ENCODE assay signal across 8 cellular contexts in the genomic region with DNA sequence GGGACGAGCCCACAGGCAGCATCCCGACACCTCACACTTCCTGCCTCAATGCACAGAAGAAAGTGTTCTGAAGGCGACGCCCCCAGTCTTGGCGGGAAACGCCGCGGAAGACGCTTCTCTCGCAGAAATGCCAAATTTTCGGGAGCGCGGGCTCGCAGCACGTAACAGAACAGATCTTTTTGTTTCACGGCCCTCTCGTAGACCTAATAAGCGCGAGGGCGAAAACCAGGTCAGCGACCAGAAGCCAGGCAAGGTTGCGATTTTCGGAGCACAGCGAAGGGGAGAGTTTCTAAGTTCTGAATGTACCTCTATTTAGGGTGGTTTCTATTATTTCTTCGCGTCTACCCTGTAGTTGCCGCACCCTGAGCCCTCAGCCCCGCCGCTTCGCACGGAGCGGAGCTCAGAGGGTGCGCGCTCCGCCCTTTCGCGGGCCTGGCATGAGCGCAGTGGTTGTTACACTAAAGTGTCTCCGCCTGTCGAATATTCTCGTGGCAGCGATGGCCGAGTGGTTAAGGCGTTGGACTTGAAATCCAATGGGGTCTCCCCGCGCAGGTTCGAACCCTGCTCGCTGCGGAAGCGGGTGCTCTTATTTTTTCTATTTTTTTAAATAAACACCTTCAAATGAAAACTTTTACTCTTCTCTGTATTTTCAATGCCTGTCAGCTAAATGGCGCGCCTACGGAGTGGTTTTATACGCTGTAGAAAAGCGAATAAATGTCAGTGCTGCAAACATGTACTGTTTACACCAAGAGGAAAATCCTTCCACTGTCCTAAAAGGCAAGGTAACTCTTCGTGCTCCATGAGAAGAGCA.
DNase-seq lines count a peak whose midpoint lies in the region; ATAC-seq and TF ChIP-seq lines count a peak whose summit lies in the region.

No MANE protein-coding gene starts in this region.

- H3K27ac ChIP-seq in DND-41 (ENCODE audit: low read length), result peak overlapping the region; percentile 90

- H3K9me3 Mint-ChIP-seq in natural killer cell, result no peaks in the 10 kb centered on the region

- H3K4me3 Mint-ChIP-seq in natural killer cell, result peak overlapping the region; percentile 93

- H3K27me3 Mint-ChIP-seq in natural killer cell (ENCODE audit: low read depth in 2 of 2), result peaks cover 4 to 13% of the 10 kb centered on the region in 2 donors

- H3K27me3 ChIP-seq in DND-41 (ENCODE audit: insufficient read depth, low read length, poor library complexity), result peaks cover 5% of the 10 kb centered on the region

- no peaks in the 10 kb centered on the region for H3K36me3 ChIP-seq in DND-41 (ENCODE audit: insufficient read depth, low read length)

- peak overlapping the region; percentile 98 for H3K27ac Mint-ChIP-seq in natural killer cell

- peak; percentile 82 for ATAC-seq in DND-41 (ENCODE audit: insufficient read depth, low read depth)
- ATAC-seq in natural killer cell, result peak; percentile 83 to 92 (median 83)

- no peaks in the 10 kb centered on the region for H3K36me3 Mint-ChIP-seq in natural killer cell

- peak overlapping the region; percentile 60 to 75; a peak in 3 of 4 replicates for H3K4me3 ChIP-seq in DND-41 (ENCODE audit: low read depth in 1 of 2, low read length in 2 of 2)
- peak overlapping the region; percentile 59 for H3K4me3 ChIP-seq in LNCaP clone FGC (ENCODE audit: low read depth, low read length)
- H3K4me3 ChIP-seq in fibroblast of pulmonary artery (replicated peaks; ENCODE audit: low read depth, low read length), result peak overlapping the region; percentile 68

- no peaks in the 10 kb centered on the region for H3K79me2 ChIP-seq in DND-41 (ENCODE audit: insufficient read depth, low read length)

- DNase-seq in DND-41, result peak; percentile 97
- DNase-seq in H4 (ENCODE audit: low spot score), result peak; percentile 85
- DNase-seq in LNCaP clone FGC (ENCODE audit: low read depth), result peak; percentile 79
- peak; percentile 93 for DNase-seq in RPMI8226
- peak; percentile 92 for DNase-seq in activated T-helper 9 cell treated with anti-CD3 and anti-CD28 coated beads, Interleukin-2, amount 50 U/mL, for 16 hours (ENCODE audit: low read depth)
- peak; percentile 95 for DNase-seq in fibroblast of pulmonary artery (ENCODE audit: low read depth)
- DNase-seq in natural killer cell, result peak; percentile 99
- DNase-seq in stimulated activated naive CD4-positive, alpha-beta T cell (lab: John Stamatoyannopoulos, UW), result peak; percentile 92 to 99 (median 98)

- peak overlapping the region; percentile 75 for H3K9ac ChIP-seq in DND-41 (ENCODE audit: low read depth, low read length)

- no peaks in the 10 kb centered on the region for H3K9me3 ChIP-seq in DND-41 (ENCODE audit: insufficient read depth, low read length, severe bottlenecking)

- no peaks in the 10 kb centered on the region for H4K20me1 ChIP-seq in DND-41 (ENCODE audit: insufficient read depth, low read length)

- intact Hi-C loops in natural killer cell (cut with micrococcal nuclease), result loop anchor here (5.0 to 10.0 kb wide), 2 partner anchors 311 to 568 kb away; a partner anchor contains a TSS

- peaks cover 10 to 24% of the 10 kb centered on the region in 2 donors for H3K4me1 Mint-ChIP-seq in natural killer cell

- peak overlapping the region; percentile 93 for H2AFZ ChIP-seq in DND-41 (ENCODE audit: low read depth, low read length)

- peak overlapping the region; percentile 64 for H3K4me2 ChIP-seq in DND-41 (ENCODE audit: insufficient read depth, low read length)

- TF ChIP-seq CTCF in DND-41 (IDR thresholded peaks at IDR 0.05; ENCODE audit: borderline replicate concordance, extremely low read depth, low read length, poor library complexity, severe bottlenecking) (no peak), LNCaP clone FGC (IDR thresholded peaks at IDR 0.05; ENCODE audit: control insufficient read depth, extremely low read depth, insufficient read depth) (no peak), fibroblast of pulmonary artery (IDR thresholded peaks at IDR 0.05; ENCODE audit: low read length, missing control alignments) (no peak), natural killer cell (IDR thresholded peaks at IDR 0.05) (no peak)

- peaks cover 18% of the 10 kb centered on the region for H3K4me1 ChIP-seq in DND-41 (ENCODE audit: insufficient read depth, low read length)

Comparison
In these comparisons a context has a peak if more than half of its experiments do, and no peak if none do; other contexts are left out.
1. Peak in every context shown above with its lines: DNase-seq, ATAC-seq, H3K4me3 ChIP-seq and H3K27ac ChIP-seq.